In genomic region chr2:98015681-98016080, GRCh38 we compare ENCODE assay signal across 20 cellular contexts.
"Had no signal": no experiment of that assay in that cellular context is flagged by ENCODE, and none has a peak within 500 bp of the region (broad histone marks: within the 10 kb centered on the region; RNA-seq: fewer than 3 reads in every experiment).

No MANE protein-coding gene starts in this region.

- FAIRE-seq: kidney, pancreas had no signal

- H3K27ac Mint-ChIP-seq: activated naive CD8-positive, alpha-beta T cell treated with anti-CD3 and anti-CD28 coated beads, Interleukin-2, amount 10 ng/mL, durations not matched to agents 7 days and 5 days; activated T-helper 1 cell treated with anti-CD3 and anti-CD28 coated beads, Interleukin-12 subunit alpha, Interleukin-12 subunit beta, Interleukin-2, Interleukin-4 antibody, amounts not matched to agents 30 ng/mL and 10 ng/mL and 1 ng/mL, durations not matched to agents 14 hours and 24 hours and 36 hours; brain had no signal

- H3K9me3 Mint-ChIP-seq: activated naive CD8-positive, alpha-beta T cell treated with anti-CD3 and anti-CD28 coated beads, Interleukin-2, amount 10 ng/mL, durations not matched to agents 7 days and 5 days; activated T-helper 1 cell treated with anti-CD3 and anti-CD28 coated beads, Interleukin-12 subunit alpha, Interleukin-12 subunit beta, Interleukin-2, Interleukin-4 antibody, amounts not matched to agents 30 ng/mL and 10 ng/mL and 1 ng/mL, durations not matched to agents 14 hours and 24 hours and 36 hours; naive thymus-derived CD8-positive, alpha-beta T cell had no signal

- H3K36me3 Mint-ChIP-seq: brain; naive thymus-derived CD8-positive, alpha-beta T cell had no signal

- H3K4me3 ChIP-seq: coronary artery, left lung, pancreas, suprapubic skin, upper lobe of left lung had no signal

- H3K27me3 Mint-ChIP-seq: activated naive CD8-positive, alpha-beta T cell treated with anti-CD3 and anti-CD28 coated beads, Interleukin-2, amount 10 ng/mL, durations not matched to agents 7 days and 5 days had no signal

- ATAC-seq: activated CD4-positive, CD25-positive, alpha-beta regulatory T cell treated with anti-CD3 and anti-CD28 coated beads, Interleukin-2, amount 50 U/mL, for 24 hours; foreskin keratinocyte; left lung; naive thymus-derived CD8-positive, alpha-beta T cell; pancreas had no signal

- H3K4me1 ChIP-seq: foreskin keratinocyte, pancreas, suprapubic skin had no signal

- H3K36me3 ChIP-seq: left lung, pancreas, suprapubic skin, upper lobe of left lung had no signal

- H3K27ac ChIP-seq: coronary artery, foreskin keratinocyte, left lung, pancreas, suprapubic skin, upper lobe of left lung had no signal

- DNase-seq: activated CD4-positive, alpha-beta T cell treated with anti-CD3 and anti-CD28 coated beads, Interleukin-2, amount 50 U/mL, for 1 hour; activated naive CD8-positive, alpha-beta T cell treated with anti-CD3 and anti-CD28 coated beads, Interleukin-2, amount 10 ng/mL, durations not matched to agents 7 days and 5 days; central memory CD4-positive, alpha-beta T cell; effector CD4-positive, alpha-beta T cell; foreskin keratinocyte; glutamatergic neuron; hypothalamus; kidney; left lung; mammary epithelial cell; naive thymus-derived CD8-positive, alpha-beta T cell; pancreas; stimulated activated CD4-positive, alpha-beta T cell treated with anti-CD3 and anti-CD28 coated beads, Interleukin-12 subunit alpha, Interleukin-12 subunit beta, amount 100 ng/mL, for 4 hours; stimulated activated CD4-positive, alpha-beta T cell treated with anti-CD3 and anti-CD28 coated beads, Interleukin-2, amount 100 ng/mL, for 24 hours; upper lobe of left lung had no signal

- H3K9me3 ChIP-seq: left lung, pancreas, suprapubic skin, upper lobe of left lung had no signal

- H3K27me3 ChIP-seq: foreskin keratinocyte, left lung, pancreas, suprapubic skin, upper lobe of left lung had no signal

- H3K4me3 Mint-ChIP-seq: activated naive CD8-positive, alpha-beta T cell treated with anti-CD3 and anti-CD28 coated beads, Interleukin-2, amount 10 ng/mL, durations not matched to agents 7 days and 5 days; activated T-helper 1 cell treated with anti-CD3 and anti-CD28 coated beads, Interleukin-12 subunit alpha, Interleukin-12 subunit beta, Interleukin-2, Interleukin-4 antibody, amounts not matched to agents 30 ng/mL and 10 ng/mL and 1 ng/mL, durations not matched to agents 14 hours and 24 hours and 36 hours; brain; naive thymus-derived CD8-positive, alpha-beta T cell had no signal
